8 cellular contexts compared by ENCODE assay signal in the genomic region with DNA sequence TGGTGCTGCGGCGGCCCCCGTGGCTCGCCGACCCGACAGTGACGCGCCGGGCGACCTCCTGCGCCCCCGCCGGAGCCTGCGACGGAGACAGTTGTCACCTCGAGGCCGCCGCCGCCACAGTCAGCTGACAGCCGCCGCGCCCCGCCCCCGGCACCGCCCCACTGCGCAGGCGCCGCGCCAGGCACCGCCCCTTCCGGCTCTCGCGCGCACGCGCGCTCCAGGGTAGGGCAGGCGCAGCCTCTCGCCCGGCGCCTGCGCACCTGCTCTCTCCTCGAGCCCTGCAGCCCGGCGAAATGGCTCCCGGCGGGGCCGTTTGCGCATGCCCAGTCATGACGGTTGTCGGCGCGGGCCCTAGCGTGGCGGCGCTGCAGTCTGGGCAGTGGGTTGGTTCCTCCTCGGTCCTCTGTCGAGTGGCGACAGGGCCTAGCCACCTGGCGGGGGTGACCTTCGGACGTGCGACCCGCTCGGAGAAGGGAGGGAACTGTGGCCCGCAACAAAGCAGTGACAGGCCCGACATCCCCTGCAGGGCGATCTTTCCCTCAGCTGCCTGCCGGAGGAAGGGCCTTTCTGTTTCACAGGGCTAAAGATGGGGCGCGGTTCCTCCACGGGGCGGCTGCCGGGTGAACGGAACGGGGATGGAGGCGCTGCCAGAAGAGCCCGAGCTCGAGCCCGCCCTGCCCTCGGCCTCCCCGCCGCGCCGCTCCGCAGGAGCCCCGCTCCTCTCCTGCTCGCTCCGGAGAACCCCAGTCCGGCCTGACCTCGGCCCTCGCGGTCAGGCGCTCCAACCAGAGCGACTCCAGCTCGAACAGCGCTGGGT. TPM values are rescaled to one million over a fixed set of nuclear protein-coding genes. Genes with fewer than 3 reads are reported as not detected.
DNase-seq lines count a peak whose midpoint lies in the region; ATAC-seq and TF ChIP-seq lines count a peak whose summit lies in the region.

A gene (minus strand): TSS at position 135 of the 817 bp plus-strand sequence. CDS start 134 bp downstream, at position 1.

- H4K20me1 ChIP-seq in MM.1S (ENCODE audit: insufficient read depth, low read length) = no peaks in the 10 kb centered on the region
- H4K20me1 ChIP-seq in neural progenitor cell (ENCODE audit: low read depth) = peaks cover 6% of the 10 kb centered on the region

- peaks cover 6% of the 10 kb centered on the region for H3K27me3 Mint-ChIP-seq in neural progenitor cell (ENCODE audit: insufficient read depth, low read depth)

- H3F3A ChIP-seq in MM.1S (ENCODE audit: insufficient read depth, low read length) (peaks cover 4% of the 10 kb centered on the region; the same call in 1 of the 2 replicates), neural progenitor cell (ENCODE audit: low read depth) (no peaks in the 10 kb centered on the region)

- no peaks in the 10 kb centered on the region for H3K27me3 ChIP-seq in HAP-1 (ENCODE audit: low read depth)
- peaks cover 29% of the 10 kb centered on the region for H3K27me3 ChIP-seq in MM.1S (replicated peaks; ENCODE audit: insufficient read depth, low read length)
- H3K27me3 ChIP-seq in foreskin keratinocyte = no peaks in the 10 kb centered on the region
- peaks cover 16% of the 10 kb centered on the region for H3K27me3 ChIP-seq in neural progenitor cell
- no peaks in the 10 kb centered on the region for H3K27me3 ChIP-seq in stomach smooth muscle (ENCODE audit: control insufficient read depth in 1 of 2, insufficient read depth in 2 of 2, low read length in 2 of 2)

- TF ChIP-seq CTCF in MM.1S (IDR thresholded peaks at IDR 0.05; ENCODE audit: low read length) (peak; percentile 33), foreskin keratinocyte (conservative IDR thresholded peaks at IDR 0.05) (peak; percentile 55), neural progenitor cell (IDR thresholded peaks at IDR 0.05) (peak; percentile 28)

- peak; percentile 63 for DNase-seq in GF-D8 (lab: John Stamatoyannopoulos, UW)
- DNase-seq in HAP-1 (ENCODE audit: low spot score in 2 of 2) = peak; percentile 85 to 95
- peak; percentile 96 for DNase-seq in MM.1S
- peak; percentile 35 for DNase-seq in SHP77 treated with DMSO at 0.1 percent for 48 hours (lab: John Stamatoyannopoulos, UW)
- peak; percentile 97 for DNase-seq in activated gamma-delta T cell treated with Interleukin-2 at 50 U/mL for 16 hours
- peak; percentile 55 to 73 for DNase-seq in foreskin keratinocyte
- peak; percentile 97 for DNase-seq in neural progenitor cell (ENCODE audit: low spot score)

- peaks cover 9% of the 10 kb centered on the region for H3K4me1 ChIP-seq in HAP-1
- H3K4me1 ChIP-seq in MM.1S (ENCODE audit: low read length) = 0 out of 2 replicates have a peak, but pooled peaks cover 4% of the 10 kb centered on the region
- H3K4me1 ChIP-seq in foreskin keratinocyte = peaks cover 9% of the 10 kb centered on the region
- H3K4me1 ChIP-seq in neural progenitor cell = no peaks in the 10 kb centered on the region
- peaks cover 54% of the 10 kb centered on the region for H3K4me1 ChIP-seq in stomach smooth muscle (ENCODE audit: control insufficient read depth, insufficient read depth, low read length)

- peak within 1 kb of the TSS; percentile 84 for H3K4me3 Mint-ChIP-seq in neural progenitor cell

- H2AFZ ChIP-seq in MM.1S (ENCODE audit: low read length) (peak within 1 kb of the TSS; percentile 67), neural progenitor cell (replicated peaks) (peak within 1 kb of the TSS; percentile 65)

- H3K27ac ChIP-seq in MM.1S (ENCODE audit: low read length) = peak within 1 kb of the TSS; percentile 76
- peak within 1 kb of the TSS; percentile 64 for H3K27ac ChIP-seq in foreskin keratinocyte
- no peak within 1 kb of the TSS for H3K27ac ChIP-seq in neural progenitor cell
- peak within 1 kb of the TSS; percentile 88 for H3K27ac ChIP-seq in stomach smooth muscle (ENCODE audit: low read length)

- H3K4me2 ChIP-seq in MM.1S (ENCODE audit: low read depth, low read length) (peak within 1 kb of the TSS; percentile 87), neural progenitor cell (peak within 1 kb of the TSS; percentile 95)

- H3K36me3 Mint-ChIP-seq in neural progenitor cell = peaks cover 5% of the 10 kb centered on the region

- peaks cover 16% of the 10 kb centered on the region for H3K4me1 Mint-ChIP-seq in neural progenitor cell

- H3K79me2 ChIP-seq in MM.1S (ENCODE audit: low read length) (peaks cover 44% of the 10 kb centered on the region), neural progenitor cell (ENCODE audit: low read depth) (peaks cover 17% of the 10 kb centered on the region)

- in situ Hi-C loops in HAP-1 (cut with MboI; ENCODE audit: low sequenced_read_pairs) = no loop called here

- H3K9me3 ChIP-seq in HAP-1 = peaks cover 12% of the 10 kb centered on the region
- no peaks in the 10 kb centered on the region for H3K9me3 ChIP-seq in MM.1S (replicated peaks; ENCODE audit: insufficient read depth, low read length)
- no peaks in the 10 kb centered on the region for H3K9me3 ChIP-seq in neural progenitor cell (ENCODE audit: low read depth)
- H3K9me3 ChIP-seq in stomach smooth muscle (ENCODE audit: control insufficient read depth in 2 of 2, low read length in 2 of 2) = peaks cover 0 to 4% of the 10 kb centered on the region in 2 donors

- H3K36me3 ChIP-seq in HAP-1 (replicated peaks) (no peaks in the 10 kb centered on the region), MM.1S (replicated peaks; ENCODE audit: insufficient read depth, low read length) (no peaks in the 10 kb centered on the region), neural progenitor cell (no peaks in the 10 kb centered on the region), stomach smooth muscle (ENCODE audit: control insufficient read depth in 2 of 2, insufficient read depth in 2 of 2, low read length in 2 of 2) (peaks cover 0 to 2% of the 10 kb centered on the region in 2 donors)

- peaks cover 15% of the 10 kb centered on the region for H3K9me3 Mint-ChIP-seq in neural progenitor cell

- peak within 1 kb of the TSS; percentile 48 for H3K4me3 ChIP-seq in HAP-1
- H3K4me3 ChIP-seq in MM.1S (ENCODE audit: low read length) = peak within 1 kb of the TSS; percentile 92
- peak within 1 kb of the TSS; percentile 70 for H3K4me3 ChIP-seq in neural progenitor cell
- peak within 1 kb of the TSS; percentile 83 to 92 for H3K4me3 ChIP-seq in stomach smooth muscle (ENCODE audit: low read length in 2 of 2)

- H3K9ac ChIP-seq in MM.1S (ENCODE audit: low read length) = peak within 1 kb of the TSS; percentile 82
- H3K9ac ChIP-seq in neural progenitor cell = peak within 1 kb of the TSS; percentile 53
- H3K9ac ChIP-seq in stomach smooth muscle (ENCODE audit: low read length in 2 of 2) = peak within 1 kb of the TSS; percentile 89 to 93

- no peaks in the 10 kb centered on the region for H3K9me2 ChIP-seq in MM.1S (replicated peaks; ENCODE audit: insufficient read depth, low read length)

- peak within 1 kb of the TSS; percentile 72 for H3K27ac Mint-ChIP-seq in neural progenitor cell

- ATAC-seq in foreskin keratinocyte = peak; percentile 78

RNA-seq across cellular contexts. Expression of the gene that starts here (rescaled TPM):
- total RNA-seq in foreskin keratinocyte (34.2 and 37.3 TPM in 2 replicates), neural progenitor cell (ENCODE audit: low replicate concordance) (8.5 and 17.5 TPM in 2 replicates)
- polyA plus RNA-seq in foreskin keratinocyte = 44.5 and 52.5 TPM in 2 replicates

Comparison
In these comparisons a context has a peak if more than half of its experiments do, and no peak if none do; other contexts are left out.
1. DNase-seq: peak in every context shown above with its lines; median percentile 97 in activated gamma-delta T cell treated with Interleukin-2 at 50 U/mL for 16 hours; 97 in neural progenitor cell; 96 in MM.1S; 90 in HAP-1; 64 in foreskin keratinocyte; 63 in GF-D8; 35 in SHP77 treated with DMSO at 0.1 percent for 48 hours.